Comparison of ENCODE assay signal across 25 cellular contexts in the genomic region with DNA sequence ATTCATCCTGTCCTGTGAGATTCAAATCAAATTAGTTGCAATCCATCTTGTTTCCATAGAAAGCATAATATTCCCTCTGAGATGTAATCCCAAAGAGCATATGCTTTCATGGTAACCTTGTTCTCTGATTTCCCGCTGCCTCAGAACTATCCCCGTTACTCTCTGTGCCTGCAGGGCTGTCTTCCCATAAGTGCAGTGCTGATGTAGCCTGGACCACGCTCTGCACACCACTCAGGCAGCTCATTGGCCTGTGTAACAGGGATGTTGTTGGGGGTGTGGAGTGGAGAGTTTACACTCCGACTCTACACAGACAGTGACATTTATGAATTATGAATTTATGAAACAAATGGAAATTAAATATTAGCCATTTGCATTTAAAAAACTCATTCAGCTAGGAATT. TPM values are rescaled to one million over a fixed set of nuclear protein-coding genes. Genes with fewer than 3 reads are reported as not detected.
"Had no signal": no experiment of that assay in that cellular context is flagged by ENCODE, and none has a peak within 500 bp of the region (broad histone marks: within the 10 kb centered on the region; RNA-seq: fewer than 3 reads in every experiment).

No MANE protein-coding gene starts in this region.

- H3K4me1 ChIP-seq: neural progenitor cell, thyroid gland, transverse colon, upper lobe of left lung, vagina had no signal

- H3K36me3 ChIP-seq: left ventricle myocardium inferior, neural progenitor cell, ovary, stomach, thyroid gland, transverse colon, upper lobe of left lung, vagina had no signal

- H3K9me3 ChIP-seq: left ventricle myocardium inferior, ovary, stomach, testis, thyroid gland, transverse colon, upper lobe of left lung, vagina had no signal

- H3K4me3 ChIP-seq: left ventricle myocardium inferior, lung, neural progenitor cell, ovary, skin epidermis, stomach, testis, thyroid gland, transverse colon, upper lobe of left lung, vagina had no signal

- H3K27me3 ChIP-seq: neural progenitor cell, ovary, stomach, testis, thyroid gland, transverse colon, upper lobe of left lung, vagina had no signal

- DNase-seq: hypothalamus; immature natural killer cell; kidney; left colon; left ventricle myocardium inferior; mesendoderm; naive B cell; natural killer cell; nephron progenitor cell; ovary; right cardiac atrium; stimulated activated CD4-positive, alpha-beta T cell treated with anti-CD3 and anti-CD28 coated beads, Interleukin-12 subunit alpha, Interleukin-12 subunit beta, amount 100 ng/mL, for 4 hours; stimulated activated CD4-positive, alpha-beta T cell treated with anti-CD3 and anti-CD28 coated beads, Interleukin-15, amount 100 ng/mL, for 24 hours; stimulated activated CD4-positive, alpha-beta T cell treated with anti-CD3 and anti-CD28 coated beads, Interleukin-4, amount 100 ng/mL, for 4 hours; stimulated activated CD8-positive, alpha-beta memory T cell treated with anti-CD3 and anti-CD28 coated beads, Interleukin-4, amount 100 ng/mL, for 48 hours; stimulated activated naive CD8-positive, alpha-beta T cell treated with anti-CD3 and anti-CD28 coated beads, Interleukin-15, Interleukin-2, amounts not matched to agents 100 U/mL and 50 U/mL, for 24 hours; stomach; testis; thyroid gland; transverse colon; upper lobe of left lung had no signal

RNA-seq across cellular contexts. Expression of a gene that starts 33.6 kb away (rescaled TPM):
- polyA plus RNA-seq: immature natural killer cell had no signal
